1 cellular context compared by ENCODE assay signal in the genomic region with DNA sequence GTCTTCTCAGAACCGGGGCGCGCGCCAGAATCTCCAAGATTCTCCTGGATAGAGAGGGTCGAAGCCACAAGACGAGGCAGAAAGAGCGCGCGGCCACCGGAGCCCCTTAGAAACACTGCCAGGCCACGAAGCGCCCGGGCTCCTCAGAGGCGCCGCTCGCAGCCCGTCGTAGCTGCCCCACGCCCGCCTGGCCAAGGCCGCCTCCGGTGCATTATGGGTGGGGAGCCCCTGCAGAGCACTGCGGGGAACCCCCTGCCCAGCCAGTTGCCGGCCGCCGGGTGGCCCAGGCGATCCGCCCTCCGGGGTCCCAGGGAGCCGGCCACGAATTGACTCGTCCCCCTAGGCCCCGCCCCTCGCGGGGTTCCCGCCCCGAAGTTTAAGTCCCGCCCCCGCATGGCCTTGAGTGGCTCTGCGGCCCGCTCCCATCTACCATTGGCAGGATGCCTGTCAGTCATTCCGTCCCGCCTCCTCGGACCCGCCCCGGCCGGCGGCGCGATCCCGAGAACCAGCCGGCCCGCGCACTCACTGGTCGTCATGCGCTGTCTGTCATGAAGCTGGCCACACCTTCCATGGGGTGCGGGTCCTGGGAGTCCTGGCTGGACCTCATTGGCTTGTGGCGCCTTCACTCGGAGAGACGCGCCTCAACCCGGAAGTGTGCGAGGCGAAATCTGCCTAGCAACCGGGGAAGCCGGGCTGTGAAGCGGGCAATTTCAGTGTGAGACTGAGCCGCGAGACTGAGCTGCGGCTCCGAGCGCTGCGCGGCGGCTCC.
TF ChIP-seq lines count a peak whose summit lies in the region.

No MANE protein-coding gene starts in this region.

TF ChIP-seq in IMR-90, 13 proteins besides CTCF, POLR2A, EP300 and RAD21 (continued from another document):
- TF ChIP-seq RFX5 (IDR thresholded peaks at IDR 0.05; ENCODE audit: low read depth, low read length) (peak; percentile 98), MAZ (IDR thresholded peaks at IDR 0.05; ENCODE audit: borderline replicate concordance, low read depth, low read length) (peak; percentile 58; the same call in 1 of the 2 replicates)
TF ChIP-seq in IMR-90: peak in this region for 5.
